15 cellular contexts compared by ENCODE assay signal in the genomic region with DNA sequence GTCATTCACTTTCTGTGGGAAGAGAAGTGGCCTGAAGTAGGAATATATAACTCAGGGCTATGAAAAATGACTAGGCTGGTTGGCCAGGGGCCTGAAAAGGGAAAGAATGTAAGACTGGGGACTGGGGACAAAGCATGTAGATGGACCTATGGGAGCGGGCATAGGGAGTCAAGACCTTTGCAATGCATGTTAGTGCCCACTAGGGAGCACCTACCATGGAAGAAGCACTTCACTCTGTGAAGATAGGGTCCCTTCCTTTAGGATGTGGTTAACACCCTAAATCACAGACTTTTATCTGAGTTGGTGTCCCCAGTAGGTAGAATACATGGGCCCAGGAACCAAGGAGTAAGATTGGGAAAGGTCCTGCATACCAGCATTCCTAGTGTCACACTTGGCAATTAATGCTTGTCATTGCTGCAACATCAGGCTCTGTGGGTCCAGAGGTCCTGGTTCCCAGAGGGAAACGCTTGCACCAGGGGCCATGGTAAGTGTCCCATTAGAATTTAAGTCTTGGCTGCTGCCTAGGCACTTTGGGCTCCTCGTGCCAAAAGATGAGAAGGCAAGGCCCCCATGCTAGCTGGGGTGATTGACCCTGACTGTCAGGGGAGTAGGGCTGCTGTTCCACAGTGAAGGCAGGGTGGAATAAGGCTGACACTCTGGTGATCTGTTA.
DNase-seq lines count a peak whose midpoint lies in the region; ATAC-seq and TF ChIP-seq lines count a peak whose summit lies in the region.
"Had no signal": no experiment of that assay in that cellular context is flagged by ENCODE, and none has a peak within 500 bp of the region (broad histone marks: within the 10 kb centered on the region; RNA-seq: fewer than 3 reads in every experiment).

No MANE protein-coding gene starts in this region.

- POLR2A ChIA-PET in Panc1 (lab: Charles Lee): no interaction called here

- in situ Hi-C loops in Panc1 (cut with HindIII; ENCODE audit: low pct_unique_long_range_greater_than_20kb, low sequenced_read_pairs): no loop called here

- H3K36me3 ChIP-seq in H7 (replicated peaks; ENCODE audit: control insufficient read depth, insufficient read depth, low read length) (no peaks in the 10 kb centered on the region), Panc1 (ENCODE audit: control insufficient read depth, insufficient read depth, low read length) (no peaks in the 10 kb centered on the region), iPS DF 6.9 (ENCODE audit: control insufficient read depth, insufficient read depth, low read length) (no peaks in the 10 kb centered on the region)
- H3K36me3 ChIP-seq: neutrophil had no signal

- no TSS peak for BruUV-seq in Panc1 (replicated peaks; lab: Mats Ljungman, UMichigan)

- peak; percentile 31; the same call in 1 of the 2 replicates for TF ChIP-seq CTCF in Panc1 (IDR thresholded peaks at IDR 0.05)

- no peaks in the 10 kb centered on the region for H3K9me3 ChIP-seq in Panc1 (ENCODE audit: control insufficient read depth, insufficient read depth, low read depth, low read length)
- no peaks in the 10 kb centered on the region for H3K9me3 ChIP-seq in iPS DF 6.9 (ENCODE audit: control insufficient read depth, insufficient read depth, low read length)
- no peaks in the 10 kb centered on the region for H3K9me3 ChIP-seq in T-helper 17 cell (ENCODE audit: control insufficient read depth, low read length, poor library complexity, severe bottlenecking)
- H3K9me3 ChIP-seq: neutrophil had no signal

- no peaks in the 10 kb centered on the region for H3K27me3 ChIP-seq in H7 (ENCODE audit: control insufficient read depth, insufficient read depth, low read length)
- peaks cover 27% of the 10 kb centered on the region for H3K27me3 ChIP-seq in Panc1 (ENCODE audit: control insufficient read depth, insufficient read depth, low read length)
- H3K27me3 ChIP-seq in iPS DF 6.9 (ENCODE audit: control insufficient read depth, insufficient read depth, low read length): no peaks in the 10 kb centered on the region
- H3K27me3 ChIP-seq: neutrophil had no signal

- H3K27ac Mint-ChIP-seq in T-helper 17 cell: no peak overlapping the region
- H3K27ac Mint-ChIP-seq: activated naive CD8-positive, alpha-beta T cell treated with anti-CD3 and anti-CD28 coated beads for 36 hours; CD4-positive, alpha-beta memory T cell; memory B cell had no signal

- peaks cover 9% of the 10 kb centered on the region for H3K27me3 Mint-ChIP-seq in T-helper 17 cell
- H3K27me3 Mint-ChIP-seq: memory B cell had no signal

- H3K4me3 ChIP-seq in H7 (ENCODE audit: insufficient read depth, low read depth, low read length) (no peak overlapping the region), Panc1 (ENCODE audit: low read depth in 2 of 2, low read length in 2 of 2) (no peak overlapping the region), iPS DF 6.9 (ENCODE audit: low read length) (no peak overlapping the region)
- H3K4me3 ChIP-seq: GM23248, skin epidermis had no signal

- H3K4me1 Mint-ChIP-seq in T-helper 17 cell: peaks cover 9% of the 10 kb centered on the region

- H3K36me3 Mint-ChIP-seq in T-helper 17 cell (ENCODE audit: low read depth): no peaks in the 10 kb centered on the region
- H3K36me3 Mint-ChIP-seq: activated naive CD8-positive, alpha-beta T cell treated with anti-CD3 and anti-CD28 coated beads for 36 hours; CD4-positive, alpha-beta memory T cell; memory B cell had no signal

- H3K27ac ChIP-seq in Panc1 (ENCODE audit: low read length): no peak overlapping the region
- H3K27ac ChIP-seq in iPS DF 6.9 (ENCODE audit: low read length): no peak overlapping the region
- H3K27ac ChIP-seq: GM23248, neutrophil, skin epidermis had no signal

- no peak overlapping the region for H3K4me3 Mint-ChIP-seq in T-helper 17 cell
- H3K4me3 Mint-ChIP-seq: activated naive CD8-positive, alpha-beta T cell treated with anti-CD3 and anti-CD28 coated beads for 36 hours; CD4-positive, alpha-beta memory T cell; memory B cell had no signal

- CTCF ChIA-PET in Panc1 (lab: Charles Lee): no interaction called here

- no CpG with 5 or more reads among the region's 3 CpGs for WGBS in iPS DF 6.9 (ENCODE audit: insufficient coverage, insufficient read length)

- ATAC-seq in Panc1 (no peak; the same call in 1 of the 2 replicates), T-helper 17 cell (no peak), HG03460 (IDR thresholded peaks at IDR 0.05; ENCODE audit: unreplicated experiment) (no peak), GM21786 (IDR thresholded peaks at IDR 0.05; ENCODE audit: unreplicated experiment) (no peak)
- ATAC-seq: Right ventricle myocardium inferior had no signal

- no peaks in the 10 kb centered on the region for H3K4me1 ChIP-seq in Panc1 (ENCODE audit: control insufficient read depth, insufficient read depth, low read length)
- no peaks in the 10 kb centered on the region for H3K4me1 ChIP-seq in iPS DF 6.9 (ENCODE audit: control insufficient read depth, insufficient read depth, low read length)

- DNase-seq in GF-D8 (lab: John Stamatoyannopoulos, UW): peak; percentile 1
- peak; percentile 42 for DNase-seq in H7
- DNase-seq in Panc1 (ENCODE audit: low read depth, low spot score): no peak
- peak; percentile 1 for DNase-seq in iPS DF 6.9 (ENCODE audit: low read depth, low spot score)
- no peak for DNase-seq in T-helper 17 cell
- DNase-seq: activated naive CD8-positive, alpha-beta T cell treated with anti-CD3 and anti-CD28 coated beads for 36 hours; CD4-positive, alpha-beta memory T cell; GM23248; NCI-H510A had no signal

- intact Hi-C loops in Panc1 (cut with micrococcal nuclease; ENCODE audit: unreplicated experiment): no loop called here

Comparison
In these comparisons a context has a peak if more than half of its experiments do, and no peak if none do; other contexts are left out.
1. DNase-seq: peak in GF-D8 (single experiment), H7 (single experiment) and iPS DF 6.9 (single experiment); none in Panc1 (single experiment) and T-helper 17 cell (0 of 3).